ENCODE assay signal across 8 cellular contexts in the genomic region with DNA sequence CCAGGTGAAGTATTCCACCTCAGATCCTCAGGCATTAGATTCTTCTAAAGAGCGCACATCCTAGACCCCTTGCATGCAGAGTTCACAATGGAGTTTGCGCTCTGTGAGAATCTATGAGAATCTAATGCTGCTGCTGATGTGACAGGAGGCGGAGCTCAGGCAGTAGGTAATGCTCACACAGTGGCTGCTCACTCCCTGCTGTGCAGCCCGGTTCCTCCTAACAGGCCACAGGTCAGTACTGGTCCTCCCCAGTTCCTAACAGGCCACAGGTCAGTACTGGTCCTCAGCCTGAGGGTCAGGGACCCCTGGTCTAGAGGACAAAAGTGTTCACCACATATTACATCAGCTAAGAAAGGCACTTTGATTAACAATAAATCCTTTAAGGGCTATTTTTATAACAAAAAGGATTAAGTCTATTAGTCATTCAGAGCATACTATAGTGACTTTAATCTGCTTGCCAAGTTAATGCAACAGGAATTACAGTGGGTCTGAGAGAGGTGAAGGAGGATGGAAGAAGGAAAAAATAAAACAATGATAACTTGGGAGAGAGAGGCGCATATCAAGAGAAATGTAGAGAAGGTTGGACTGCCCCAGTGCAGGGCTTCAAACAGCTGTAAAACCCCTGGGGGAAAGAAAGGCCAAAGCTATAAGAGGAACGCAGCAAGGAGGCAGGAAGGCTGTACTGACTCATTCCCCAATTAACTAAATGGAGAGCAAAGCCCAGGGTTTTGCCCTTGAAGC.
DNase-seq lines count a peak whose midpoint lies in the region; TF ChIP-seq lines count a peak whose summit lies in the region.

No MANE protein-coding gene starts in this region.

- H3K9ac ChIP-seq in iPS-15b (ENCODE audit: low read depth, low read length), result peak overlapping the region; percentile 24

- POLR2A ChIA-PET in HEK293 (lab: Yijun Ruan, JAX), result no interaction called here

- H3K27ac ChIP-seq in ACC112 (ENCODE audit: low read depth, low read length) (peak overlapping the region; percentile 69), HEK293 (ENCODE audit: extremely low read depth, low read depth, low read length) (no peak overlapping the region)

- DNase-seq in astrocyte of the cerebellum (ENCODE audit: low read depth) (peak; percentile 40), posterior cingulate gyrus (no peak), GM19238 (ENCODE audit: insufficient read length, low spot score) (no peak), NCI-H2107 (lab: John Stamatoyannopoulos, UW) (no peak)
- DNase-seq in effector CD4-positive, alpha-beta T cell, result no peak

- no peak overlapping the region for H3K4me3 ChIP-seq in ACC112 (ENCODE audit: low read depth, low read length)
- no peak overlapping the region for H3K4me3 ChIP-seq in HEK293 (ENCODE audit: low read depth, low read length)
- no peak overlapping the region for H3K4me3 ChIP-seq in astrocyte of the cerebellum (ENCODE audit: low read depth, low read length)
- H3K4me3 ChIP-seq in iPS-15b (ENCODE audit: low read depth, low read length), result no peak overlapping the region

- H3K79me2 ChIP-seq in ACC112 (ENCODE audit: control insufficient read depth, insufficient read depth, low read length, unreplicated experiment), result peaks cover 3% of the 10 kb centered on the region

- intact Hi-C loops in posterior cingulate gyrus (cut with DNase I), result no loop called here

- H3K27me3 ChIP-seq in ACC112 (ENCODE audit: insufficient read depth, low read length), result no peaks in the 10 kb centered on the region
- no peaks in the 10 kb centered on the region for H3K27me3 ChIP-seq in iPS-15b (ENCODE audit: control insufficient read depth, insufficient read depth, low read length)

- peaks cover 12% of the 10 kb centered on the region; the same call in 1 of the 2 replicates for H3K36me3 ChIP-seq in ACC112 (ENCODE audit: insufficient read depth, low read length)
- peaks cover 25 to 41% of the 10 kb centered on the region in 2 experiments for H3K36me3 ChIP-seq in HEK293 (ENCODE audit: control insufficient read depth in 2 of 2, insufficient read depth in 1 of 2, low read length in 2 of 2)
- H3K36me3 ChIP-seq in iPS-15b (ENCODE audit: control insufficient read depth, insufficient read depth, low read length), result no peaks in the 10 kb centered on the region

- in situ Hi-C loops in astrocyte of the cerebellum (cut with HindIII; ENCODE audit: low sequenced_read_pairs), result no loop called here

- H3K4me1 ChIP-seq in ACC112 (ENCODE audit: control insufficient read depth, insufficient read depth, low read length, unreplicated experiment) (peaks cover 41% of the 10 kb centered on the region), HEK293 (ENCODE audit: control insufficient read depth, insufficient read depth, low read length) (no peaks in the 10 kb centered on the region), iPS-15b (ENCODE audit: control insufficient read depth, insufficient read depth, low read length) (peaks cover 16% of the 10 kb centered on the region)

- no peak overlapping the region for H2AFZ ChIP-seq in ACC112 (ENCODE audit: low read length, unreplicated experiment)

- H3K9me3 ChIP-seq in HEK293 (ENCODE audit: control insufficient read depth, insufficient read depth, low read depth, low read length) (no peaks in the 10 kb centered on the region), iPS-15b (ENCODE audit: control insufficient read depth, insufficient read depth, low read length) (no peaks in the 10 kb centered on the region)

- TF ChIP-seq CTCF in HEK293 (tag by site-specific recombination; IDR thresholded peaks at IDR 0.05) (no peak), astrocyte of the cerebellum (IDR thresholded peaks at IDR 0.05; ENCODE audit: low read depth, low read length, missing control alignments) (no peak)

- CTCF ChIA-PET in HEK293 (lab: Yijun Ruan, JAX), result interaction anchor here (0.6 to 1.1 kb wide), 3 partner anchors 15 to 367 kb away, joined by 3 read pairs; no protein-coding TSS in a partner anchor

TF ChIP-seq in HEK293, 187 proteins besides CTCF, POLR2A, EP300 and RAD21 (continues in another document):
- TF ChIP-seq SCRT2 (tag by site-specific recombination; IDR thresholded peaks at IDR 0.05) (peak; percentile 58), ZNF23 (tag by site-specific recombination; IDR thresholded peaks at IDR 0.05; ENCODE audit: borderline replicate concordance) (no peak), ZNF221 (tag by site-specific recombination; IDR thresholded peaks at IDR 0.05; ENCODE audit: borderline replicate concordance) (no peak), ZNF311 (tag by site-specific recombination; IDR thresholded peaks at IDR 0.05; ENCODE audit: borderline replicate concordance) (no peak), ZNF629 (tag by site-specific recombination; IDR thresholded peaks at IDR 0.05) (0 out of 2 replicates have a peak, but pooled peaks have one; percentile 21), IKZF3 (tag by site-specific recombination; IDR thresholded peaks at IDR 0.05) (0 out of 2 replicates have a peak, but pooled peaks have one; percentile 26), ZNF16 (tag by site-specific recombination; IDR thresholded peaks at IDR 0.05; ENCODE audit: low read depth) (no peak), ZNF37A (tag by site-specific recombination; IDR thresholded peaks at IDR 0.05) (no peak)
- TF ChIP-seq, protein P1, sequence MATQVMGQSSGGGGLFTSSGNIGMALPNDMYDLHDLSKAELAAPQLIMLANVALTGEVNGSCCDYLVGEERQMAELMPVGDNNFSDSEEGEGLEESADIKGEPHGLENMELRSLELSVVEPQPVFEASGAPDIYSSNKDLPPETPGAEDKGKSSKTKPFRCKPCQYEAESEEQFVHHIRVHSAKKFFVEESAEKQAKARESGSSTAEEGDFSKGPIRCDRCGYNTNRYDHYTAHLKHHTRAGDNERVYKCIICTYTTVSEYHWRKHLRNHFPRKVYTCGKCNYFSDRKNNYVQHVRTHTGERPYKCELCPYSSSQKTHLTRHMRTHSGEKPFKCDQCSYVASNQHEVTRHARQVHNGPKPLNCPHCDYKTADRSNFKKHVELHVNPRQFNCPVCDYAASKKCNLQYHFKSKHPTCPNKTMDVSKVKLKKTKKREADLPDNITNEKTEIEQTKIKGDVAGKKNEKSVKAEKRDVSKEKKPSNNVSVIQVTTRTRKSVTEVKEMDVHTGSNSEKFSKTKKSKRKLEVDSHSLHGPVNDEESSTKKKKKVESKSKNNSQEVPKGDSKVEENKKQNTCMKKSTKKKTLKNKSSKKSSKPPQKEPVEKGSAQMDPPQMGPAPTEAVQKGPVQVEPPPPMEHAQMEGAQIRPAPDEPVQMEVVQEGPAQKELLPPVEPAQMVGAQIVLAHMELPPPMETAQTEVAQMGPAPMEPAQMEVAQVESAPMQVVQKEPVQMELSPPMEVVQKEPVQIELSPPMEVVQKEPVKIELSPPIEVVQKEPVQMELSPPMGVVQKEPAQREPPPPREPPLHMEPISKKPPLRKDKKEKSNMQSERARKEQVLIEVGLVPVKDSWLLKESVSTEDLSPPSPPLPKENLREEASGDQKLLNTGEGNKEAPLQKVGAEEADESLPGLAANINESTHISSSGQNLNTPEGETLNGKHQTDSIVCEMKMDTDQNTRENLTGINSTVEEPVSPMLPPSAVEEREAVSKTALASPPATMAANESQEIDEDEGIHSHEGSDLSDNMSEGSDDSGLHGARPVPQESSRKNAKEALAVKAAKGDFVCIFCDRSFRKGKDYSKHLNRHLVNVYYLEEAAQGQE (tag by site-specific recombination; IDR thresholded peaks at IDR 0.05), result no peak
- TF ChIP-seq, protein P2, sequence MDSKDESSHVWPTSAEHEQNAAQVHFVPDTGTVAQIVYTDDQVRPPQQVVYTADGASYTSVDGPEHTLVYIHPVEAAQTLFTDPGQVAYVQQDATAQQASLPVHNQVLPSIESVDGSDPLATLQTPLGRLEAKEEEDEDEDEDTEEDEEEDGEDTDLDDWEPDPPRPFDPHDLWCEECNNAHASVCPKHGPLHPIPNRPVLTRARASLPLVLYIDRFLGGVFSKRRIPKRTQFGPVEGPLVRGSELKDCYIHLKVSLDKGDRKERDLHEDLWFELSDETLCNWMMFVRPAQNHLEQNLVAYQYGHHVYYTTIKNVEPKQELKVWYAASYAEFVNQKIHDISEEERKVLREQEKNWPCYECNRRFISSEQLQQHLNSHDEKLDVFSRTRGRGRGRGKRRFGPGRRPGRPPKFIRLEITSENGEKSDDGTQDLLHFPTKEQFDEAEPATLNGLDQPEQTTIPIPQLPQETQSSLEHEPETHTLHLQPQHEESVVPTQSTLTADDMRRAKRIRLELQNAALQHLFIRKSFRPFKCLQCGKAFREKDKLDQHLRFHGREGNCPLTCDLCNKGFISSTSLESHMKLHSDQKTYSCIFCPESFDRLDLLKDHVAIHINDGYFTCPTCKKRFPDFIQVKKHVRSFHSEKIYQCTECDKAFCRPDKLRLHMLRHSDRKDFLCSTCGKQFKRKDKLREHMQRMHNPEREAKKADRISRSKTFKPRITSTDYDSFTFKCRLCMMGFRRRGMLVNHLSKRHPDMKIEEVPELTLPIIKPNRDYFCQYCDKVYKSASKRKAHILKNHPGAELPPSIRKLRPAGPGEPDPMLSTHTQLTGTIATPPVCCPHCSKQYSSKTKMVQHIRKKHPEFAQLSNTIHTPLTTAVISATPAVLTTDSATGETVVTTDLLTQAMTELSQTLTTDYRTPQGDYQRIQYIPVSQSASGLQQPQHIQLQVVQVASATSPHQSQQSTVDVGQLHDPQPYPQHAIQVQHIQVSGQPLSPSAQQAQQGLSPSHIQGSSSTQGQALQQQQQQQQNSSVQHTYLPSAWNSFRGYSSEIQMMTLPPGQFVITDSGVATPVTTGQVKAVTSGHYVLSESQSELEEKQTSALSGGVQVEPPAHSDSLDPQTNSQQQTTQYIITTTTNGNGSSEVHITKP (tag by site-specific recombination; IDR thresholded peaks at IDR 0.05), result 0 out of 2 replicates have a peak, but pooled peaks have one; percentile 21
- TF ChIP-seq, protein P3, sequence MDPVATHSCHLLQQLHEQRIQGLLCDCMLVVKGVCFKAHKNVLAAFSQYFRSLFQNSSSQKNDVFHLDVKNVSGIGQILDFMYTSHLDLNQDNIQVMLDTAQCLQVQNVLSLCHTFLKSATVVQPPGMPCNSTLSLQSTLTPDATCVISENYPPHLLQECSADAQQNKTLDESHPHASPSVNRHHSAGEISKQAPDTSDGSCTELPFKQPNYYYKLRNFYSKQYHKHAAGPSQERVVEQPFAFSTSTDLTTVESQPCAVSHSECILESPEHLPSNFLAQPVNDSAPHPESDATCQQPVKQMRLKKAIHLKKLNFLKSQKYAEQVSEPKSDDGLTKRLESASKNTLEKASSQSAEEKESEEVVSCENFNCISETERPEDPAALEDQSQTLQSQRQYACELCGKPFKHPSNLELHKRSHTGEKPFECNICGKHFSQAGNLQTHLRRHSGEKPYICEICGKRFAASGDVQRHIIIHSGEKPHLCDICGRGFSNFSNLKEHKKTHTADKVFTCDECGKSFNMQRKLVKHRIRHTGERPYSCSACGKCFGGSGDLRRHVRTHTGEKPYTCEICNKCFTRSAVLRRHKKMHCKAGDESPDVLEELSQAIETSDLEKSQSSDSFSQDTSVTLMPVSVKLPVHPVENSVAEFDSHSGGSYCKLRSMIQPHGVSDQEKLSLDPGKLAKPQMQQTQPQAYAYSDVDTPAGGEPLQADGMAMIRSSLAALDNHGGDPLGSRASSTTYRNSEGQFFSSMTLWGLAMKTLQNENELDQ (tag by site-specific recombination; IDR thresholded peaks at IDR 0.05; ENCODE audit: low read depth), result no peak
